In genomic region chr9:136418182-136419091, GRCh38 we compare ENCODE assay signal across 19 cellular contexts.
"Had no signal": no experiment of that assay in that cellular context is flagged by ENCODE, and none has a peak within 500 bp of the region (broad histone marks: within the 10 kb centered on the region; RNA-seq: fewer than 3 reads in every experiment).

No MANE protein-coding gene starts in this region.

- H3K9me3 ChIP-seq: ascending aorta, breast epithelium, gastrocnemius medialis, heart left ventricle, left ventricle myocardium inferior, right atrium auricular region, thoracic aorta had no signal

- H3K4me1 Mint-ChIP-seq: activated B cell treated with CpG ODN at 0.5 μM for 24 hours had no signal

- H3K4me3 Mint-ChIP-seq: activated B cell treated with CpG ODN at 0.5 μM for 24 hours; activated CD8-positive, alpha-beta T cell treated with anti-CD3 and anti-CD28 coated beads for 36 hours; activated naive CD4-positive, alpha-beta T cell treated with anti-CD3 and anti-CD28 coated beads for 36 hours had no signal

- H3K4me1 ChIP-seq: ascending aorta, breast epithelium, gastrocnemius medialis, heart left ventricle, left ventricle myocardium inferior, right atrium auricular region had no signal

- H3K27ac ChIP-seq: ascending aorta, breast epithelium, gastrocnemius medialis, heart left ventricle, left ventricle myocardium inferior, right atrium auricular region, skin epidermis, thoracic aorta had no signal

- DNase-seq: activated B cell treated with CpG ODN at 0.5 μM for 24 hours; activated CD4-positive, alpha-beta T cell treated with anti-CD3 and anti-CD28 coated beads for 48 hours; activated CD8-positive, alpha-beta T cell treated with anti-CD3 and anti-CD28 coated beads for 36 hours; activated naive CD4-positive, alpha-beta T cell treated with anti-CD3 and anti-CD28 coated beads for 36 hours; activated T-cell treated with anti-CD3 and anti-CD28 coated beads, Interleukin-2, amount 50 U/mL, for 1 hour; cortex of kidney; effector CD4-positive, alpha-beta T cell; gastrocnemius medialis; heart left ventricle; left ventricle myocardium inferior; stimulated activated CD4-positive, alpha-beta T cell treated with anti-CD3 and anti-CD28 coated beads, Interleukin-4, amount 100 ng/mL, for 1 hour; SW 1271 had no signal

- H3K27me3 ChIP-seq: ascending aorta, breast epithelium, gastrocnemius medialis, heart left ventricle, right atrium auricular region had no signal

- H3K27ac Mint-ChIP-seq: activated B cell treated with CpG ODN at 0.5 μM for 24 hours; activated CD8-positive, alpha-beta T cell treated with anti-CD3 and anti-CD28 coated beads for 36 hours; activated naive CD4-positive, alpha-beta T cell treated with anti-CD3 and anti-CD28 coated beads for 36 hours; progenitor cell of endocrine pancreas had no signal

- H3K27me3 Mint-ChIP-seq: activated B cell treated with CpG ODN at 0.5 μM for 24 hours; activated CD8-positive, alpha-beta T cell treated with anti-CD3 and anti-CD28 coated beads for 36 hours; progenitor cell of endocrine pancreas had no signal

- H3K4me3 ChIP-seq: ascending aorta, breast epithelium, gastrocnemius medialis, heart left ventricle, left ventricle myocardium inferior, right atrium auricular region, skin epidermis, thoracic aorta had no signal

- H3K9me3 Mint-ChIP-seq: activated B cell treated with CpG ODN at 0.5 μM for 24 hours; activated CD8-positive, alpha-beta T cell treated with anti-CD3 and anti-CD28 coated beads for 36 hours; activated naive CD4-positive, alpha-beta T cell treated with anti-CD3 and anti-CD28 coated beads for 36 hours had no signal

- ATAC-seq: activated CD8-positive, alpha-beta T cell treated with anti-CD3 and anti-CD28 coated beads for 36 hours; esophagus mucosa; gastrocnemius medialis; heart left ventricle had no signal
